Comparison of ENCODE assay signal across 19 cellular contexts in the genomic region with DNA sequence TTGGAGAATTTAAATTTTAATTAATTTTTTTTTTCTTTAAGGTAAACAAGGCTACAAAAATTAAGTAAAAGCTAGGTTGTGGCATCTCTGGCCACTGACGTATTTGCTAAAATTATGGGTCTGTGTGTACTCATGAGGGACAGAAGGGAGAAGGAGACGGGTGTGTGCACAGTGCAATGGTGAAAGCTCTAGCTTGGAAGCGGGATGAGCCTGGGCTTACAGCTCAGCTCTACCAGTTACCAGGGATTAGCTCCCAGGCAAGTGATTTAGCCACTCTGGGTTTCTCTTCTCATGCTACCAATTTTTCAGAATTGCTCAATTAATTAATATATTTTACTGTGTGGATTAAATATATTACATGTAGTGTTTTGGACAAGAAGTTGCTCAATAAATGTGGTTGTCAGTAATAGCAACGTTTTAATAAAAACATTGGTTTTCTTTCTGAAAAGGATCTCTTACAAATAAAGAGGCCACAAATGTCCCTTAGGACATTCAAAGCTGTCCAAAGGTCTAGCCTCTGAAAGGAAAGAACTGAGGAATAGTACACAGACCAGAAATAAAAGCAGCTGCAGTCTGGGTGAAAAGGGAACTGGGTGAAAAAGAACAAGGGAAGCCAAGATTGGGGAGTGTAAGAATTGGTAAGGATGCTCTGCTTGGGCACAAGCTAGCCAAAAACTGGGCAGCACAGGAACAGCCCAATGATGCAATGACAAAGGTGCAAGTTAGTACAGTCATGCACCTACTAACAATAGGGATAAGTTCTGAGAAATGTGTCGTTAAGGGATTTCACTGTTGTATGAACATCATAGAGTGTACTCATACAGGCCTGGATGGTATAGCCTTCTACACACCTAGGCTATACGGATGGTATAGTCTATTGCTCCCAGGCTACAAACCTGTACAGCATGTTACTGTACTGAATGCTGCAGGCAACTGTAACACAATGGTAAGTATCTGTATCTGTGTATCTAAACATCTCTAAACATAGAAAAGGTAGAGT.
"Had no signal": no experiment of that assay in that cellular context is flagged by ENCODE, and none has a peak within 500 bp of the region (broad histone marks: within the 10 kb centered on the region; RNA-seq: fewer than 3 reads in every experiment).

No MANE protein-coding gene starts in this region.

- ATAC-seq: activated CD4-positive, CD25-positive, alpha-beta regulatory T cell treated with anti-CD3 and anti-CD28 coated beads, Interleukin-2, amount 50 U/mL, for 24 hours; activated CD8-positive, alpha-beta memory T cell treated with anti-CD3 and anti-CD28 coated beads, Interleukin-2, amount 10 ng/mL, durations not matched to agents 7 days and 5 days; activated T-cell treated with anti-CD3 and anti-CD28 coated beads, Interleukin-2, amount 50 U/mL, for 4 hours; stimulated activated naive CD8-positive, alpha-beta T cell treated with anti-CD3 and anti-CD28 coated beads, Interleukin-15, Interleukin-2, amounts not matched to agents 100 U/mL and 50 U/mL, for 24 hours; T-helper 17 cell had no signal

- H3K4me3 ChIP-seq: breast epithelium, colonic mucosa, lung, prostate gland, upper lobe of left lung had no signal

- H3K27ac Mint-ChIP-seq: activated CD8-positive, alpha-beta memory T cell treated with anti-CD3 and anti-CD28 coated beads, Interleukin-2, amount 10 ng/mL, durations not matched to agents 7 days and 5 days; activated naive CD8-positive, alpha-beta T cell; naive B cell; T-helper 17 cell had no signal

- FAIRE-seq: TTC549 had no signal

- H3K9me3 ChIP-seq: breast epithelium, colonic mucosa, neutrophil, prostate gland, upper lobe of left lung had no signal

- H3K36me3 ChIP-seq: breast epithelium, colonic mucosa, neutrophil, prostate gland had no signal

- H3K9me3 Mint-ChIP-seq: activated T-cell treated with anti-CD3 and anti-CD28 coated beads, Interleukin-2, amount 50 U/mL, for 4 hours; naive B cell had no signal

- H3K4me1 ChIP-seq: breast epithelium, colonic mucosa, prostate gland had no signal

- H3K4me3 Mint-ChIP-seq: activated CD8-positive, alpha-beta memory T cell treated with anti-CD3 and anti-CD28 coated beads, Interleukin-2, amount 10 ng/mL, durations not matched to agents 7 days and 5 days; activated naive CD8-positive, alpha-beta T cell; activated T-cell treated with anti-CD3 and anti-CD28 coated beads, Interleukin-2, amount 50 U/mL, for 4 hours; naive B cell; T-helper 17 cell had no signal

- DNase-seq: activated CD4-positive, alpha-beta T cell treated with anti-CD3 and anti-CD28 coated beads, Interleukin-2, amount 50 U/mL, for 48 hours; activated CD8-positive, alpha-beta memory T cell treated with anti-CD3 and anti-CD28 coated beads, Interleukin-2, amount 10 ng/mL, durations not matched to agents 7 days and 5 days; activated effector memory CD4-positive, alpha-beta T cell treated with anti-CD3 and anti-CD28 coated beads, Interleukin-2, amount 50 U/mL, for 16 hours; activated T-cell treated with anti-CD3 and anti-CD28 coated beads, Interleukin-2, amount 50 U/mL, for 4 hours; colonic mucosa; effector CD4-positive, alpha-beta T cell; hippocampal formation; naive B cell; stimulated activated CD4-positive, alpha-beta T cell treated with anti-CD3 and anti-CD28 coated beads, Interleukin-2, amount 100 ng/mL, for 48 hours; stimulated activated naive CD8-positive, alpha-beta T cell treated with anti-CD3 and anti-CD28 coated beads, Interleukin-15, Interleukin-2, amounts not matched to agents 100 U/mL and 50 U/mL, for 24 hours; T-helper 17 cell; upper lobe of left lung had no signal

- H3K4me1 Mint-ChIP-seq: activated CD8-positive, alpha-beta memory T cell treated with anti-CD3 and anti-CD28 coated beads, Interleukin-2, amount 10 ng/mL, durations not matched to agents 7 days and 5 days; naive B cell; T-helper 17 cell had no signal

- H3K27me3 ChIP-seq: breast epithelium, colonic mucosa, neutrophil, upper lobe of left lung had no signal

- H3K27ac ChIP-seq: breast epithelium, colonic mucosa, neutrophil, prostate gland, upper lobe of left lung had no signal

- H3K36me3 Mint-ChIP-seq: activated CD8-positive, alpha-beta memory T cell treated with anti-CD3 and anti-CD28 coated beads, Interleukin-2, amount 10 ng/mL, durations not matched to agents 7 days and 5 days; activated naive CD8-positive, alpha-beta T cell; naive B cell had no signal

- H3K27me3 Mint-ChIP-seq: activated naive CD8-positive, alpha-beta T cell; T-helper 17 cell had no signal
